18 cellular contexts compared by ENCODE assay signal in genomic region chr5:98570010-98570409, GRCh38.
A peak's percentile ranks its signal among the peaks of the same experiment; 100 is the strongest.
DNase-seq lines count a peak whose midpoint lies in the region; ATAC-seq and TF ChIP-seq lines count a peak whose summit lies in the region.
"Had no signal": no experiment of that assay in that cellular context is flagged by ENCODE, and none has a peak within 500 bp of the region (broad histone marks: within the 10 kb centered on the region; RNA-seq: fewer than 3 reads in every experiment).

No MANE protein-coding gene starts in this region.

- H2BK15ac ChIP-seq in neuronal stem cell (ENCODE audit: low read length): no peak overlapping the region

- H4K8ac ChIP-seq in neuronal stem cell (ENCODE audit: low read depth, low read length): no peak overlapping the region

- H2BK12ac ChIP-seq in neuronal stem cell (ENCODE audit: low read length): no peak overlapping the region

- H3K27ac ChIP-seq in PC-3 (ENCODE audit: low read length) (no peak overlapping the region), neuronal stem cell (replicated peaks; ENCODE audit: low read length) (no peak overlapping the region)
- H3K27ac ChIP-seq: cardiac muscle cell, parathyroid adenoma had no signal

- H2AFZ ChIP-seq in PC-3 (ENCODE audit: low read length) (no peak overlapping the region), neuronal stem cell (ENCODE audit: low read length) (peak overlapping the region; percentile 1)
- H2AFZ ChIP-seq: parathyroid adenoma had no signal

- H3F3A ChIP-seq in PC-3 (ENCODE audit: low read length, unreplicated experiment): peaks cover 5% of the 10 kb centered on the region

- no peaks in the 10 kb centered on the region for H4K20me1 ChIP-seq in PC-3 (ENCODE audit: low read length)

- H2BK120ac ChIP-seq in neuronal stem cell (ENCODE audit: low read depth, low read length): no peak overlapping the region

- H3K9me3 ChIP-seq in PC-3 (ENCODE audit: low read length) (no peaks in the 10 kb centered on the region), neuronal stem cell (replicated peaks in 1 of 2; ENCODE audit: control insufficient read depth in 2 of 2, insufficient read depth in 1 of 2, low read depth in 1 of 2, low read length in 2 of 2) (peaks cover 2 to 10% of the 10 kb centered on the region in 2 donors)

- H3K79me1 ChIP-seq in neuronal stem cell (ENCODE audit: low read depth, low read length): no peaks in the 10 kb centered on the region

- intact Hi-C loops in PC-3 (cut with micrococcal nuclease) (loop anchor here (5.0 kb wide), 1 partner anchor 202 kb away; the partner anchor contains the start of gene RGMB), Right ventricle myocardium superior (cut with DNase I) (no loop called here)

- ATAC-seq in PC-3 (peak; percentile 88), HG03280 (IDR thresholded peaks at IDR 0.05; ENCODE audit: unreplicated experiment) (no peak), Right ventricle myocardium superior (ENCODE audit: poor library complexity) (no peak)
- ATAC-seq: effector memory CD8-positive, alpha-beta T cell had no signal

- H3K27me3 ChIP-seq in PC-3 (ENCODE audit: low read length) (no peaks in the 10 kb centered on the region), neuronal stem cell (ENCODE audit: control insufficient read depth in 3 of 3, insufficient read depth in 3 of 3, low read depth in 1 of 3, low read length in 3 of 3) (no peaks in the 10 kb centered on the region)
- H3K27me3 ChIP-seq: cardiac muscle cell had no signal

- DNase-seq in EH (ENCODE audit: low read depth): peak; percentile 69
- DNase-seq in PC-3: peak; percentile 88
- DNase-seq in epithelial cell of esophagus (ENCODE audit: low read depth): peak; percentile 49
- DNase-seq in neuronal stem cell (ENCODE audit: low spot score): no peak
- no peak for DNase-seq in OCI-M1 (lab: John Stamatoyannopoulos, UW)
- DNase-seq in midbrain (lab: John Stamatoyannopoulos, UW): no peak
- DNase-seq in Right ventricle myocardium superior: no peak
- DNase-seq: activated CD4-positive, alpha-beta T cell treated with anti-CD3 and anti-CD28 coated beads for 4 hours; activated naive CD4-positive, alpha-beta T cell treated with anti-CD3 and anti-CD28 coated beads for 36 hours; effector memory CD8-positive, alpha-beta T cell; islet precursor cell; NCI-H1436; SIG-M5; stimulated activated naive CD4-positive, alpha-beta T cell had no signal

- no peaks in the 10 kb centered on the region for H3K9me2 ChIP-seq in PC-3 (replicated peaks; ENCODE audit: low read length)

- no peak overlapping the region for H2BK5ac ChIP-seq in neuronal stem cell (ENCODE audit: low read length)

- H3K4me3 ChIP-seq in PC-3 (ENCODE audit: low read length) (no peak overlapping the region), epithelial cell of esophagus (ENCODE audit: low read length) (no peak overlapping the region), neuronal stem cell (ENCODE audit: low read length in 2 of 2) (no peak overlapping the region)
- H3K4me3 ChIP-seq: cardiac muscle cell, smooth muscle cell had no signal

- no peak overlapping the region for H3K18ac ChIP-seq in neuronal stem cell (ENCODE audit: low read length)

- no TSS peak for BruUV-seq in PC-3 (replicated peaks; lab: Mats Ljungman, UMichigan)

- H3K4me2 ChIP-seq in PC-3 (ENCODE audit: low read length) (peak overlapping the region; percentile 23), neuronal stem cell (ENCODE audit: insufficient read depth, low read length, poor library complexity, severe bottlenecking) (no peak overlapping the region)
- H3K4me2 ChIP-seq: smooth muscle cell had no signal

- no peak overlapping the region for H3K9ac ChIP-seq in PC-3 (ENCODE audit: low read length)
- no peak overlapping the region for H3K9ac ChIP-seq in neuronal stem cell (ENCODE audit: low read depth, low read length, poor library complexity)
- H3K9ac ChIP-seq: parathyroid adenoma had no signal

- POLR2A ChIA-PET in PC-3 (lab: Charles Lee; ENCODE audit: unreplicated experiment): no interaction called here

- no peak overlapping the region for H2AK5ac ChIP-seq in neuronal stem cell (ENCODE audit: low read depth, low read length)

- no CpG with 5 or more reads among the region's 1 CpG for WGBS in neuronal stem cell (ENCODE audit: extremely low coverage in 2 of 2, insufficient read length in 2 of 2, insufficient replicate concordance in 1 of 2), 2 donors

- H3K14ac ChIP-seq in neuronal stem cell (ENCODE audit: low read length): no peak overlapping the region

- H3K23ac ChIP-seq in neuronal stem cell (ENCODE audit: low read depth, low read length, poor library complexity): no peak overlapping the region

- no peak overlapping the region for H3K4ac ChIP-seq in neuronal stem cell (ENCODE audit: low read length)

- H3K4me1 ChIP-seq in PC-3 (ENCODE audit: insufficient read depth, low read length): peaks cover 22% of the 10 kb centered on the region
- H3K4me1 ChIP-seq in neuronal stem cell (ENCODE audit: control insufficient read depth in 2 of 2, insufficient read depth in 1 of 2, low read depth in 1 of 2, low read length in 2 of 2): peaks cover 3 to 19% of the 10 kb centered on the region in 2 donors
- H3K4me1 ChIP-seq: parathyroid adenoma had no signal

- no peaks in the 10 kb centered on the region for H3K79me2 ChIP-seq in PC-3 (ENCODE audit: low read length)
- H3K79me2 ChIP-seq: parathyroid adenoma had no signal

- H3K36me3 ChIP-seq in PC-3 (ENCODE audit: low read depth, low read length) (no peaks in the 10 kb centered on the region), neuronal stem cell (replicated peaks in 1 of 2; ENCODE audit: control insufficient read depth in 2 of 2, insufficient read depth in 2 of 2, low read length in 2 of 2) (no peaks in the 10 kb centered on the region)
- H3K36me3 ChIP-seq: cardiac muscle cell had no signal

- no peak overlapping the region for H4K91ac ChIP-seq in neuronal stem cell (ENCODE audit: low read depth, low read length, poor library complexity)

- CTCF ChIA-PET in PC-3 (lab: Charles Lee): no interaction called here

- TF ChIP-seq CTCF in PC-3 (conservative IDR thresholded peaks at IDR 0.05; ENCODE audit: low read depth, low read length): no peak
- TF ChIP-seq CTCF in epithelial cell of esophagus (IDR thresholded peaks at IDR 0.05; ENCODE audit: insufficient read depth, low read depth, low read length, missing control alignments): no peak

Comparison
In these comparisons a context has a peak if more than half of its experiments do, and no peak if none do; other contexts are left out.
1. DNase-seq: peak in EH (single experiment), PC-3 (single experiment) and epithelial cell of esophagus (single experiment); none in neuronal stem cell (single experiment), OCI-M1 (single experiment), midbrain (single experiment) and Right ventricle myocardium superior (single experiment).